ENCODE assay signal across 8 cellular contexts in genomic region chr17:41967141-41967920, GRCh38. TPM values are rescaled to one million over a fixed set of nuclear protein-coding genes. Genes with fewer than 3 reads are reported as not detected.
A peak's percentile ranks its signal among the peaks of the same experiment; 100 is the strongest.
DNase-seq lines count a peak whose midpoint lies in the region; ATAC-seq, FAIRE-seq and TF ChIP-seq lines count a peak whose summit lies in the region.

No MANE protein-coding gene starts in this region.

- TF ChIP-seq RAD21 in SK-N-SH (IDR thresholded peaks at IDR 0.05; ENCODE audit: low read length): no peak

- peaks cover 52% of the 10 kb centered on the region for H3K79me2 ChIP-seq in SK-N-SH (ENCODE audit: insufficient read depth)

- H3K27ac ChIP-seq in SK-N-SH (ENCODE audit: low read depth in 2 of 2, low read length in 1 of 2) (peak overlapping the region; percentile 65 to 89), kidney (ENCODE audit: low read depth in 2 of 2, low read length in 2 of 2) (peak overlapping the region; percentile 60 to 78)

- FAIRE-seq in kidney (lab: Jason Lieb, UNC): no peak

- in situ Hi-C loops in astrocyte of the spinal cord (cut with HindIII; ENCODE audit: low sequenced_read_pairs): no loop called here

- TF ChIP-seq CTCF in SK-N-SH (IDR thresholded peaks at IDR 0.05) (no peak), astrocyte of the spinal cord (IDR thresholded peaks at IDR 0.05; ENCODE audit: low read depth, low read length) (no peak), kidney (IDR thresholded peaks at IDR 0.05; ENCODE audit: borderline replicate concordance, extremely low read depth, insufficient read depth) (no peak)

- H3K4me1 ChIP-seq in SK-N-SH (ENCODE audit: control insufficient read depth in 1 of 2, insufficient read depth in 2 of 2, low read depth in 1 of 2, low read length in 1 of 2): peaks cover 5 to 41% of the 10 kb centered on the region in 2 experiments; a peak in 2 of 4 replicates
- peaks cover 25 to 37% of the 10 kb centered on the region in 2 donors for H3K4me1 ChIP-seq in kidney (ENCODE audit: control insufficient read depth in 1 of 2, insufficient read depth in 1 of 2, low read depth in 1 of 2, low read length in 2 of 2)

- H3K9me3 ChIP-seq in SK-N-SH: no peaks in the 10 kb centered on the region
- no peaks in the 10 kb centered on the region for H3K9me3 ChIP-seq in kidney (ENCODE audit: control insufficient read depth in 1 of 2, low read length in 2 of 2)

- CTCF ChIA-PET in SK-N-SH (lab: Yijun Ruan, JAX): interaction anchor here (1.1 to 4.6 kb wide), 7 partner anchors 28 to 345 kb away, joined by 3 to 21 read pairs (median 4); partner anchors contain the start of genes DNAJC7, KAT2A, NKIRAS2 and P3H4

- H3F3A ChIP-seq in SK-N-SH (replicated peaks; ENCODE audit: insufficient read depth): peaks cover 8% of the 10 kb centered on the region

- H3K4me2 ChIP-seq in SK-N-SH: peak overlapping the region; percentile 91

- H3K9ac ChIP-seq in SK-N-SH (peak overlapping the region; percentile 96), kidney (ENCODE audit: low read length in 2 of 2) (peak overlapping the region; percentile 86 to 90)

- POLR2A ChIA-PET in SK-N-SH (lab: Yijun Ruan, JAX): interaction anchor here (0.7 to 1.6 kb wide), 2 partner anchors 50 to 86 kb away, joined by 4 read pairs; partner anchors contain the start of gene DNAJC7

- H3K27me3 ChIP-seq in H7 (ENCODE audit: control insufficient read depth, insufficient read depth, low read length) (no peaks in the 10 kb centered on the region), SK-N-SH (ENCODE audit: insufficient read depth) (no peaks in the 10 kb centered on the region)

- H3K36me3 ChIP-seq in H7 (replicated peaks; ENCODE audit: control insufficient read depth, insufficient read depth, low read length): peaks cover 7% of the 10 kb centered on the region; the same call in 1 of the 2 replicates
- peaks cover 22 to 24% of the 10 kb centered on the region in 2 experiments for H3K36me3 ChIP-seq in SK-N-SH (replicated peaks in 1 of 2; ENCODE audit: control insufficient read depth in 1 of 2, insufficient read depth in 2 of 2, low read length in 1 of 2)
- peaks cover 4 to 8% of the 10 kb centered on the region in 2 donors for H3K36me3 ChIP-seq in kidney (ENCODE audit: control insufficient read depth in 1 of 2, insufficient read depth in 2 of 2, low read length in 2 of 2)

- WGBS in SK-N-SH (ENCODE audit: low lambda C conversion rate): 38% methylated on average over 15 of the region's 39 CpGs

- H4K20me1 ChIP-seq in SK-N-SH (ENCODE audit: insufficient read depth): 0 out of 2 replicates have a peak, but pooled peaks cover 6% of the 10 kb centered on the region

- peak; percentile 78 for DNase-seq in D341Med (ENCODE audit: low spot score)
- no peak for DNase-seq in H7
- peak; percentile 48 for DNase-seq in SK-N-SH
- DNase-seq in astrocyte of the spinal cord (ENCODE audit: low read depth, low spot score): no peak
- peak; percentile 83 for DNase-seq in kidney
- peak; percentile 60 for DNase-seq in stimulated activated CD4-positive, alpha-beta T cell treated with anti-CD3 and anti-CD28 coated beads, Interleukin-15, amount 100 ng/mL, for 24 hours
- DNase-seq in SW 1271 (lab: John Stamatoyannopoulos, UW): no peak

- H3K4me3 ChIP-seq in H7 (ENCODE audit: insufficient read depth, low read depth, low read length) (peak overlapping the region; percentile 80), SK-N-SH (ENCODE audit: low read depth in 2 of 2, low read length in 1 of 2) (peak overlapping the region; percentile 93 to 96), astrocyte of the spinal cord (ENCODE audit: low read depth, low read length) (peak overlapping the region; percentile 87), kidney (ENCODE audit: low read length in 2 of 2) (peak overlapping the region; percentile 75 to 86)

- H3K9me2 ChIP-seq in SK-N-SH: no peaks in the 10 kb centered on the region

- ATAC-seq in HG02840 (IDR thresholded peaks at IDR 0.05; ENCODE audit: low FRiP score, unreplicated experiment): no peak

- H2AFZ ChIP-seq in SK-N-SH (ENCODE audit: low read depth): peak overlapping the region; percentile 83; the same call in 1 of the 2 replicates

- intact Hi-C loops in kidney (cut with DNase I): no loop called here

- no peak for TF ChIP-seq EP300 in SK-N-SH (IDR thresholded peaks at IDR 0.05; ENCODE audit: borderline replicate concordance in 1 of 2, low read depth in 1 of 2, low read length in 1 of 2)

TF ChIP-seq in SK-N-SH, 30 proteins besides CTCF, POLR2A, EP300 and RAD21:
- TF ChIP-seq NRF1 (IDR thresholded peaks at IDR 0.05; ENCODE audit: low read depth, low read length) (no peak), SIN3A (IDR thresholded peaks at IDR 0.05; ENCODE audit: borderline replicate concordance, low read depth, low read length) (0 out of 2 replicates have a peak, but pooled peaks have one; percentile 30), REST (IDR thresholded peaks at IDR 0.05; ENCODE audit: low read depth, low read length) (0 out of 2 replicates have a peak, but pooled peaks have one; percentile 28), RXRA (IDR thresholded peaks at IDR 0.05; ENCODE audit: borderline replicate concordance, low read depth) (no peak), RFX5 (IDR thresholded peaks at IDR 0.05; ENCODE audit: low read length) (no peak)

RNA-seq across cellular contexts. Expression of gene CNP, which starts 0.7 kb away (rescaled TPM):
- total RNA-seq in H7 (2014; rRNA removed; shearing (Covaris generic)): 32.8 and 46.1 TPM in 2 replicates
- polyA plus RNA-seq in SK-N-SH (2012; rRNA removed) (44.8 and 54.8 TPM in 2 replicates), kidney (ENCODE audit: insufficient read depth, low read depth, low replicate concordance) (64.0 TPM)
- polyA plus RNA-seq in SK-N-SH (2012; cell fraction: cytosol; rRNA removed): 24.4 and 36.0 TPM in 2 replicates
- 47.8 and 67.5 TPM in 2 replicates for polyA plus RNA-seq in SK-N-SH (2012; cell fraction: nucleus; rRNA removed)
- 87.5 TPM for total RNA-seq in kidney

RNA-seq across cellular contexts. Expression of gene ODAD4, which starts 36.9 kb away (rescaled TPM):
- total RNA-seq in H7 (2014; rRNA removed; shearing (Covaris generic)): 0.28 and 0.85 TPM in 2 replicates
- polyA plus RNA-seq in SK-N-SH (2012; rRNA removed): 1.1 and 1.6 TPM in 2 replicates
- 1.2 and 1.3 TPM in 2 replicates for polyA plus RNA-seq in SK-N-SH (2012; cell fraction: cytosol; rRNA removed)
- polyA plus RNA-seq in SK-N-SH (2012; cell fraction: nucleus; rRNA removed): 5.3 and 5.7 TPM in 2 replicates
- 6.0 TPM for total RNA-seq in kidney
- 4.6 TPM for polyA plus RNA-seq in kidney (ENCODE audit: insufficient read depth, low read depth, low replicate concordance)

RNA-seq across cellular contexts. Expression of gene ACLY, which starts 48.6 kb away (rescaled TPM):
- 235 and 260 TPM in 2 replicates for total RNA-seq in H7 (2014; rRNA removed; shearing (Covaris generic))
- polyA plus RNA-seq in SK-N-SH (2012; rRNA removed) (161 and 163 TPM in 2 replicates), kidney (ENCODE audit: insufficient read depth, low read depth, low replicate concordance) (33.7 TPM)
- polyA plus RNA-seq in SK-N-SH (2012; cell fraction: cytosol; rRNA removed): 104 and 131 TPM in 2 replicates
- polyA plus RNA-seq in SK-N-SH (2012; cell fraction: nucleus; rRNA removed): 133 and 176 TPM in 2 replicates
- 104 TPM for total RNA-seq in kidney

RNA-seq across cellular contexts. Expression of gene DNAJC7, which starts 49.9 kb away (rescaled TPM):
- 83.4 and 97.3 TPM in 2 replicates for total RNA-seq in H7 (2014; rRNA removed; shearing (Covaris generic))
- polyA plus RNA-seq in SK-N-SH (2012; rRNA removed): 38.8 and 48.5 TPM in 2 replicates
- 63.0 and 77.9 TPM in 2 replicates for polyA plus RNA-seq in SK-N-SH (2012; cell fraction: cytosol; rRNA removed)
- polyA plus RNA-seq in SK-N-SH (2012; cell fraction: nucleus; rRNA removed): 24.5 and 41.2 TPM in 2 replicates
- 88.1 TPM for total RNA-seq in kidney
- 141 TPM for polyA plus RNA-seq in kidney (ENCODE audit: insufficient read depth, low read depth, low replicate concordance)

RNA-seq across cellular contexts. Expression of gene NKIRAS2, which starts 52.6 kb away (rescaled TPM):
- 31.4 and 35.0 TPM in 2 replicates for total RNA-seq in H7 (2014; rRNA removed; shearing (Covaris generic))
- polyA plus RNA-seq in SK-N-SH (2012; rRNA removed) (89.8 and 91.8 TPM in 2 replicates), kidney (ENCODE audit: insufficient read depth, low read depth, low replicate concordance) (21.2 TPM)
- 61.8 and 74.3 TPM in 2 replicates for polyA plus RNA-seq in SK-N-SH (2012; cell fraction: cytosol; rRNA removed)
- polyA plus RNA-seq in SK-N-SH (2012; cell fraction: nucleus; rRNA removed): 56.1 and 72.7 TPM in 2 replicates
- total RNA-seq in kidney: 26.8 TPM

Comparison
In these comparisons a context has a peak if more than half of its experiments do, and no peak if none do; other contexts are left out.
1. DNase-seq: peak in D341Med (single experiment), SK-N-SH (single experiment), kidney (single experiment) and stimulated activated CD4-positive, alpha-beta T cell treated with anti-CD3 and anti-CD28 coated beads, Interleukin-15, amount 100 ng/mL, for 24 hours (single experiment); none in H7 (single experiment), astrocyte of the spinal cord (single experiment) and SW 1271 (0 of 2).
2. Peak in every context shown above with its lines, with median percentiles within 50 percentile points of each other: H3K4me3 ChIP-seq.